1 cellular context compared by ENCODE assay signal in the genomic region with DNA sequence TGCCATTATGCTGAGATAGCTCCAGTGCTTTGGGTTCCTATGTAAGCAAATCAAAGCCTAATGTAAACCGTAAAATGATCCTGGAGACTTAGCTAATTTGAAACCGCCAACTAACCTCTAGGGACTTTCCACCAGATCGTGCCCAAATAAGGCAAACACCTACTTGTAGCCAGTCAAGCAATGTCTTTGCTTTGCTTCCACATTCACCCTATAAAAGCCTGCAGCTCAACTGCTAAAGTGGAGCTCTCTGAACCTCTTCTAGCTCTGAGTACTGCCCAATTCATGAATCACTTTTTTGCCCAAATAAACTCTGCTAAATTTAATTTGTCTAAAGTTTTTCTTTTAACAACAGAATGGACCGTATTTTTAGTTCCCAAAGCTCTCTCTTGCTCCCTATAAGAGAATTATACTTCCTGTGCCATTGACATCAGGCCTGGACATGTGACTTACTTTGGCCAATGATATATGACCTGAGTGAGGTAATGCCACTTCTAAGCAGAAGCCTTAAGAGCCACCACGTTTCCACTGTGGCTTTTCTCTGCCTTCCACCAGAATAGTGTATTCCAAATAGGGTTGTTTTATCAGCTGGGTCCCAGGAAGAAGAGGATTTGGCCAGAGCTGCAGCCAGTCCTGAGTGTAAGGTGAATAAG.
TF ChIP-seq lines count a peak whose summit lies in the region.

No MANE protein-coding gene starts in this region.

TF ChIP-seq in H1, 55 proteins besides CTCF, POLR2A, EP300 and RAD21 (continued from another document):
- TF ChIP-seq, protein P1, sequence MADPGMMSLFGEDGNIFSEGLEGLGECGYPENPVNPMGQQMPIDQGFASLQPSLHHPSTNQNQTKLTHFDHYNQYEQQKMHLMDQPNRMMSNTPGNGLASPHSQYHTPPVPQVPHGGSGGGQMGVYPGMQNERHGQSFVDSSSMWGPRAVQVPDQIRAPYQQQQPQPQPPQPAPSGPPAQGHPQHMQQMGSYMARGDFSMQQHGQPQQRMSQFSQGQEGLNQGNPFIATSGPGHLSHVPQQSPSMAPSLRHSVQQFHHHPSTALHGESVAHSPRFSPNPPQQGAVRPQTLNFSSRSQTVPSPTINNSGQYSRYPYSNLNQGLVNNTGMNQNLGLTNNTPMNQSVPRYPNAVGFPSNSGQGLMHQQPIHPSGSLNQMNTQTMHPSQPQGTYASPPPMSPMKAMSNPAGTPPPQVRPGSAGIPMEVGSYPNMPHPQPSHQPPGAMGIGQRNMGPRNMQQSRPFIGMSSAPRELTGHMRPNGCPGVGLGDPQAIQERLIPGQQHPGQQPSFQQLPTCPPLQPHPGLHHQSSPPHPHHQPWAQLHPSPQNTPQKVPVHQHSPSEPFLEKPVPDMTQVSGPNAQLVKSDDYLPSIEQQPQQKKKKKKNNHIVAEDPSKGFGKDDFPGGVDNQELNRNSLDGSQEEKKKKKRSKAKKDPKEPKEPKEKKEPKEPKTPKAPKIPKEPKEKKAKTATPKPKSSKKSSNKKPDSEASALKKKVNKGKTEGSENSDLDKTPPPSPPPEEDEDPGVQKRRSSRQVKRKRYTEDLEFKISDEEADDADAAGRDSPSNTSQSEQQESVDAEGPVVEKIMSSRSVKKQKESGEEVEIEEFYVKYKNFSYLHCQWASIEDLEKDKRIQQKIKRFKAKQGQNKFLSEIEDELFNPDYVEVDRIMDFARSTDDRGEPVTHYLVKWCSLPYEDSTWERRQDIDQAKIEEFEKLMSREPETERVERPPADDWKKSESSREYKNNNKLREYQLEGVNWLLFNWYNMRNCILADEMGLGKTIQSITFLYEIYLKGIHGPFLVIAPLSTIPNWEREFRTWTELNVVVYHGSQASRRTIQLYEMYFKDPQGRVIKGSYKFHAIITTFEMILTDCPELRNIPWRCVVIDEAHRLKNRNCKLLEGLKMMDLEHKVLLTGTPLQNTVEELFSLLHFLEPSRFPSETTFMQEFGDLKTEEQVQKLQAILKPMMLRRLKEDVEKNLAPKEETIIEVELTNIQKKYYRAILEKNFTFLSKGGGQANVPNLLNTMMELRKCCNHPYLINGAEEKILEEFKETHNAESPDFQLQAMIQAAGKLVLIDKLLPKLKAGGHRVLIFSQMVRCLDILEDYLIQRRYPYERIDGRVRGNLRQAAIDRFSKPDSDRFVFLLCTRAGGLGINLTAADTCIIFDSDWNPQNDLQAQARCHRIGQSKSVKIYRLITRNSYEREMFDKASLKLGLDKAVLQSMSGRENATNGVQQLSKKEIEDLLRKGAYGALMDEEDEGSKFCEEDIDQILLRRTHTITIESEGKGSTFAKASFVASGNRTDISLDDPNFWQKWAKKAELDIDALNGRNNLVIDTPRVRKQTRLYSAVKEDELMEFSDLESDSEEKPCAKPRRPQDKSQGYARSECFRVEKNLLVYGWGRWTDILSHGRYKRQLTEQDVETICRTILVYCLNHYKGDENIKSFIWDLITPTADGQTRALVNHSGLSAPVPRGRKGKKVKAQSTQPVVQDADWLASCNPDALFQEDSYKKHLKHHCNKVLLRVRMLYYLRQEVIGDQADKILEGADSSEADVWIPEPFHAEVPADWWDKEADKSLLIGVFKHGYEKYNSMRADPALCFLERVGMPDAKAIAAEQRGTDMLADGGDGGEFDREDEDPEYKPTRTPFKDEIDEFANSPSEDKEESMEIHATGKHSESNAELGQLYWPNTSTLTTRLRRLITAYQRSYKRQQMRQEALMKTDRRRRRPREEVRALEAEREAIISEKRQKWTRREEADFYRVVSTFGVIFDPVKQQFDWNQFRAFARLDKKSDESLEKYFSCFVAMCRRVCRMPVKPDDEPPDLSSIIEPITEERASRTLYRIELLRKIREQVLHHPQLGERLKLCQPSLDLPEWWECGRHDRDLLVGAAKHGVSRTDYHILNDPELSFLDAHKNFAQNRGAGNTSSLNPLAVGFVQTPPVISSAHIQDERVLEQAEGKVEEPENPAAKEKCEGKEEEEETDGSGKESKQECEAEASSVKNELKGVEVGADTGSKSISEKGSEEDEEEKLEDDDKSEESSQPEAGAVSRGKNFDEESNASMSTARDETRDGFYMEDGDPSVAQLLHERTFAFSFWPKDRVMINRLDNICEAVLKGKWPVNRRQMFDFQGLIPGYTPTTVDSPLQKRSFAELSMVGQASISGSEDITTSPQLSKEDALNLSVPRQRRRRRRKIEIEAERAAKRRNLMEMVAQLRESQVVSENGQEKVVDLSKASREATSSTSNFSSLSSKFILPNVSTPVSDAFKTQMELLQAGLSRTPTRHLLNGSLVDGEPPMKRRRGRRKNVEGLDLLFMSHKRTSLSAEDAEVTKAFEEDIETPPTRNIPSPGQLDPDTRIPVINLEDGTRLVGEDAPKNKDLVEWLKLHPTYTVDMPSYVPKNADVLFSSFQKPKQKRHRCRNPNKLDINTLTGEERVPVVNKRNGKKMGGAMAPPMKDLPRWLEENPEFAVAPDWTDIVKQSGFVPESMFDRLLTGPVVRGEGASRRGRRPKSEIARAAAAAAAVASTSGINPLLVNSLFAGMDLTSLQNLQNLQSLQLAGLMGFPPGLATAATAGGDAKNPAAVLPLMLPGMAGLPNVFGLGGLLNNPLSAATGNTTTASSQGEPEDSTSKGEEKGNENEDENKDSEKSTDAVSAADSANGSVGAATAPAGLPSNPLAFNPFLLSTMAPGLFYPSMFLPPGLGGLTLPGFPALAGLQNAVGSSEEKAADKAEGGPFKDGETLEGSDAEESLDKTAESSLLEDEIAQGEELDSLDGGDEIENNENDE (IDR thresholded peaks at IDR 0.05; ENCODE audit: insufficient replicate concordance, low read length) = no peak
